1 cellular context compared by ENCODE assay signal in genomic region chr10:103794996-103795395, GRCh38.
TF ChIP-seq lines count a peak whose summit lies in the region.

No MANE protein-coding gene starts in this region.

TF ChIP-seq in GM23338, 12 proteins besides CTCF, POLR2A, EP300 and RAD21:
- TF ChIP-seq STAT1 (IDR thresholded peaks at IDR 0.05; ENCODE audit: unreplicated experiment) (no peak), ZNF114 (CRISPR knock-in tag; IDR thresholded peaks at IDR 0.05) (no peak), CREB1 (CRISPR knock-in tag; IDR thresholded peaks at IDR 0.05; ENCODE audit: low read depth) (no peak), EZH2phosphoT487 (IDR thresholded peaks at IDR 0.05; ENCODE audit: unreplicated experiment) (no peak), ZNF331 (CRISPR knock-in tag; IDR thresholded peaks at IDR 0.05; ENCODE audit: low read depth) (no peak), EZH2 (IDR thresholded peaks at IDR 0.05; ENCODE audit: low read depth, unreplicated experiment) (no peak)
- TF ChIP-seq, protein P1, sequence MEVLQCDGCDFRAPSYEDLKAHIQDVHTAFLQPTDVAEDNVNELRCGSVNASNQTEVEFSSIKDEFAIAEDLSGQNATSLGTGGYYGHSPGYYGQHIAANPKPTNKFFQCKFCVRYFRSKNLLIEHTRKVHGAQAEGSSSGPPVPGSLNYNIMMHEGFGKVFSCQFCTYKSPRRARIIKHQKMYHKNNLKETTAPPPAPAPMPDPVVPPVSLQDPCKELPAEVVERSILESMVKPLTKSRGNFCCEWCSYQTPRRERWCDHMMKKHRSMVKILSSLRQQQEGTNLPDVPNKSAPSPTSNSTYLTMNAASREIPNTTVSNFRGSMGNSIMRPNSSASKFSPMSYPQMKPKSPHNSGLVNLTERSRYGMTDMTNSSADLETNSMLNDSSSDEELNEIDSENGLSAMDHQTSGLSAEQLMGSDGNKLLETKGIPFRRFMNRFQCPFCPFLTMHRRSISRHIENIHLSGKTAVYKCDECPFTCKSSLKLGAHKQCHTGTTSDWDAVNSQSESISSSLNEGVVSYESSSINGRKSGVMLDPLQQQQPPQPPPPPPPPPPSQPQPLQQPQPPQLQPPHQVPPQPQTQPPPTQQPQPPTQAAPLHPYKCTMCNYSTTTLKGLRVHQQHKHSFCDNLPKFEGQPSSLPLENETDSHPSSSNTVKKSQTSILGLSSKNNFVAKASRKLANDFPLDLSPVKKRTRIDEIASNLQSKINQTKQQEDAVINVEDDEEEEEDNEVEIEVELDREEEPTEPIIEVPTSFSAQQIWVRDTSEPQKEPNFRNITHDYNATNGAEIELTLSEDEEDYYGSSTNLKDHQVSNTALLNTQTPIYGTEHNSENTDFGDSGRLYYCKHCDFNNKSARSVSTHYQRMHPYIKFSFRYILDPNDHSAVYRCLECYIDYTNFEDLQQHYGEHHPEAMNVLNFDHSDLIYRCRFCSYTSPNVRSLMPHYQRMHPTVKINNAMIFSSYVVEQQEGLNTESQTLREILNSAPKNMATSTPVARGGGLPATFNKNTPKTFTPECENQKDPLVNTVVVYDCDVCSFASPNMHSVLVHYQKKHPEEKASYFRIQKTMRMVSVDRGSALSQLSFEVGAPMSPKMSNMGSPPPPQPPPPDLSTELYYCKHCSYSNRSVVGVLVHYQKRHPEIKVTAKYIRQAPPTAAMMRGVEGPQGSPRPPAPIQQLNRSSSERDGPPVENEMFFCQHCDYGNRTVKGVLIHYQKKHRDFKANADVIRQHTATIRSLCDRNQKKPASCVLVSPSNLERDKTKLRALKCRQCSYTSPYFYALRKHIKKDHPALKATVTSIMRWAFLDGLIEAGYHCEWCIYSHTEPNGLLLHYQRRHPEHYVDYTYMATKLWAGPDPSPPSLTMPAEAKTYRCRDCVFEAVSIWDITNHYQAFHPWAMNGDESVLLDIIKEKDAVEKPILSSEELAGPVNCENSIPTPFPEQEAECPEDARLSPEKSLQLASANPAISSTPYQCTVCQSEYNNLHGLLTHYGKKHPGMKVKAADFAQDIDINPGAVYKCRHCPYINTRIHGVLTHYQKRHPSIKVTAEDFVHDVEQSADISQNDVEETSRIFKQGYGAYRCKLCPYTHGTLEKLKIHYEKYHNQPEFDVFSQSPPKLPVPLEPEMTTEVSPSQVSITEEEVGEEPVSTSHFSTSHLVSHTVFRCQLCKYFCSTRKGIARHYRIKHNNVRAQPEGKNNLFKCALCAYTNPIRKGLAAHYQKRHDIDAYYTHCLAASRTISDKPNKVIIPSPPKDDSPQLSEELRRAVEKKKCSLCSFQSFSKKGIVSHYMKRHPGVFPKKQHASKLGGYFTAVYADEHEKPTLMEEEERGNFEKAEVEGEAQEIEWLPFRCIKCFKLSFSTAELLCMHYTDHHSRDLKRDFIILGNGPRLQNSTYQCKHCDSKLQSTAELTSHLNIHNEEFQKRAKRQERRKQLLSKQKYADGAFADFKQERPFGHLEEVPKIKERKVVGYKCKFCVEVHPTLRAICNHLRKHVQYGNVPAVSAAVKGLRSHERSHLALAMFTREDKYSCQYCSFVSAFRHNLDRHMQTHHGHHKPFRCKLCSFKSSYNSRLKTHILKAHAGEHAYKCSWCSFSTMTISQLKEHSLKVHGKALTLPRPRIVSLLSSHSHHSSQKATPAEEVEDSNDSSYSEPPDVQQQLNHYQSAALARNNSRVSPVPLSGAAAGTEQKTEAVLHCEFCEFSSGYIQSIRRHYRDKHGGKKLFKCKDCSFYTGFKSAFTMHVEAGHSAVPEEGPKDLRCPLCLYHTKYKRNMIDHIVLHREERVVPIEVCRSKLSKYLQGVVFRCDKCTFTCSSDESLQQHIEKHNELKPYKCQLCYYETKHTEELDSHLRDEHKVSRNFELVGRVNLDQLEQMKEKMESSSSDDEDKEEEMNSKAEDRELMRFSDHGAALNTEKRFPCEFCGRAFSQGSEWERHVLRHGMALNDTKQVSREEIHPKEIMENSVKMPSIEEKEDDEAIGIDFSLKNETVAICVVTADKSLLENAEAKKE (CRISPR knock-in tag; IDR thresholded peaks at IDR 0.05), result no peak
TF ChIP-seq in GM23338: peak in this region for 0.
